ENCODE assay signal across 8 cellular contexts in genomic region chrY:15624370-15624769, GRCh38.
"Had no signal": no experiment of that assay in that cellular context is flagged by ENCODE, and none has a peak within 500 bp of the region (broad histone marks: within the 10 kb centered on the region; RNA-seq: fewer than 3 reads in every experiment).

No MANE protein-coding gene starts in this region.

- H3K27ac ChIP-seq: GM23248, HL-60 had no signal

- H2AFZ ChIP-seq: GM23248 had no signal

- ATAC-seq: HCT116, HepG2 had no signal

- DNase-seq: GOT3, H7, HFFc6 had no signal

- H3K9me3 ChIP-seq: HAP-1 had no signal

- H3K9ac ChIP-seq: GM23248 had no signal

- H3K36me3 ChIP-seq: HAP-1 had no signal

- H3K4me1 ChIP-seq: HAP-1 had no signal

- H3K4me3 ChIP-seq: GM23248, HAP-1 had no signal
